ENCODE assay signal across 12 cellular contexts in the genomic region with DNA sequence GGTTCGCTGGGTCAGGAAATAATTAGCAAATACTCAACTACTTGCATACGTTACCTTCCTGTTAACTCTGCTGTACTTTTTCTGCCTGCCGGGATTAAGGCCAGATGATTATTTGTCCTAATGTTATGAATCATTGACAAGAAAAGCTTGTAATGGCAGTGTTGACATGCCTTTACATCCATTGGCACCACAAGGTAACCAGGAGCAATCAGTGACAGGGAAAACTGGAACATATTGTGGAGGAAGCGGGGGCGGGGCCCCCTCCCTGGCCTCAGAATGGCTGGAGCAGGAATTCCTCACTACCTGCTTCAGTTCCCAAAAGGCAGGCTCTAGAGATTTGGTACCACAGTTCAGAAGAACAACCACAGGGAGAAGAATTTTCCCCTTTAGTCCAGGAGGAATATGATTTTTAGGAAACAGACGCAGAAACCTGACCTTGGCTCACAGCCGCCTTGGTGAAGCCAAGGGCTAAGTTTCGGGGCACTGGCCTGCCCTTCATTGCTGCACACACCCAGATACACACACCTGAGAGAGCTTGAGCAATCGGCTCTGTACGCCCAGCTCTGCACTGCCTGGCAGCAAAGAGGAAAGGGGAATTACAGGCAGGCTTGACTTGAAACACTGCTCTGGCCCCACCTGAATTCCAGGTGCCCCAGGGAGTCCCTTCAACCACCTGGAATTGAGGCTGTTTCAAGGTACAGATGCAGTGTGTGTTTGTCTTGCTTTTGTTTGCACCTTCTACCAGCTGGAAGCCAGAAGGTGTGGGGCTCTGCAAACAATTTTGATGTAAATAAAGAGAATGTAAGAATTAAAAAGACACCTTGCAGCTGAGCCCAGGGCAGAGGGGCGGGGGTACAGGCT.
A peak's percentile ranks its signal among the peaks of the same experiment; 100 is the strongest.
DNase-seq lines count a peak whose midpoint lies in the region; ATAC-seq, FAIRE-seq and TF ChIP-seq lines count a peak whose summit lies in the region.
"Had no signal": no experiment of that assay in that cellular context is flagged by ENCODE, and none has a peak within 500 bp of the region (broad histone marks: within the 10 kb centered on the region; RNA-seq: fewer than 3 reads in every experiment).

No MANE protein-coding gene starts in this region.

- no peak overlapping the region for H3K4me3 ChIP-seq in Caco-2 (ENCODE audit: low read depth, low read length)
- no peak overlapping the region for H3K4me3 ChIP-seq in mammary epithelial cell (replicated peaks in 1 of 3; ENCODE audit: insufficient read depth in 1 of 3, low read depth in 2 of 3, low read length in 3 of 3)
- H3K4me3 ChIP-seq in left lung, result no peak overlapping the region

- H3K27ac Mint-ChIP-seq in Caco-2 (ENCODE audit: unreplicated experiment), result peak overlapping the region; percentile 84
- H3K27ac Mint-ChIP-seq in HFFc6, result no peak overlapping the region
- H3K27ac Mint-ChIP-seq: activated CD4-positive, alpha-beta T cell treated with anti-CD3 and anti-CD28 coated beads, Interleukin-2, amount 10 ng/mL, durations not matched to agents 7 days and 5 days had no signal

- H3K27ac ChIP-seq in mammary epithelial cell (ENCODE audit: insufficient read depth, low read depth, low read length) (no peak overlapping the region), left lung (peak overlapping the region; percentile 73 to 74)

- DNase-seq in Caco-2 (peak; percentile 65 to 76), NCI-H187 treated with DMSO at 0.1 percent for 48 hours (lab: John Stamatoyannopoulos, UW) (peak; percentile 72), mammary epithelial cell (peak; percentile 69), left lung (peak; percentile 72 to 80), HFFc6 (no peak), GM12891 (ENCODE audit: insufficient read length, low spot score) (no peak)
- DNase-seq: activated CD4-positive, alpha-beta T cell treated with anti-CD3 and anti-CD28 coated beads, Interleukin-2, amount 10 ng/mL, durations not matched to agents 7 days and 5 days; anterior cingulate cortex had no signal

- intact Hi-C loops in Caco-2 (cut with micrococcal nuclease; ENCODE audit: unreplicated experiment), result no loop called here
- intact Hi-C loops in mammary epithelial cell (cut with micrococcal nuclease), result no loop called here
- intact Hi-C loops in left lung (cut with DNase I), result no loop called here

- no peak overlapping the region for H3K4me3 Mint-ChIP-seq in Caco-2 (ENCODE audit: unreplicated experiment)
- H3K4me3 Mint-ChIP-seq in HFFc6, result no peak overlapping the region
- H3K4me3 Mint-ChIP-seq: activated CD4-positive, alpha-beta T cell treated with anti-CD3 and anti-CD28 coated beads, Interleukin-2, amount 10 ng/mL, durations not matched to agents 7 days and 5 days; neural crest cell had no signal

- H3K9me3 Mint-ChIP-seq in Caco-2 (ENCODE audit: unreplicated experiment) (no peaks in the 10 kb centered on the region), HFFc6 (no peaks in the 10 kb centered on the region)
- H3K9me3 Mint-ChIP-seq: activated CD4-positive, alpha-beta T cell treated with anti-CD3 and anti-CD28 coated beads, Interleukin-2, amount 10 ng/mL, durations not matched to agents 7 days and 5 days; neural crest cell had no signal

- POLR2A ChIA-PET in Caco-2 (lab: Charles Lee), result no interaction called here

- TF ChIP-seq CTCF in Caco-2 (IDR thresholded peaks at IDR 0.05; ENCODE audit: insufficient read depth in 1 of 2, low read depth in 1 of 2, low read length in 1 of 2, severe bottlenecking in 1 of 2, unreplicated experiment in 1 of 2) (no peak), mammary epithelial cell (conservative IDR thresholded peaks at IDR 0.05 in 1 of 2, IDR thresholded peaks at IDR 0.05 in 1 of 2; ENCODE audit: extremely low read depth in 1 of 2, insufficient read depth in 1 of 2, low read depth in 1 of 2, low read length in 2 of 2) (no peak), left lung (IDR thresholded peaks at IDR 0.05) (no peak), HFFc6 (IDR thresholded peaks at IDR 0.05) (no peak)

- H3K36me3 ChIP-seq in Caco-2 (ENCODE audit: control insufficient read depth, insufficient read depth, low read length) (no peaks in the 10 kb centered on the region), mammary epithelial cell (ENCODE audit: insufficient read depth, low read length) (no peaks in the 10 kb centered on the region), left lung (no peaks in the 10 kb centered on the region)

- peaks cover 31% of the 10 kb centered on the region for H3K4me1 Mint-ChIP-seq in Caco-2 (ENCODE audit: low read depth, unreplicated experiment)
- H3K4me1 Mint-ChIP-seq in HFFc6 (ENCODE audit: low read depth), result peaks cover 21% of the 10 kb centered on the region
- H3K4me1 Mint-ChIP-seq: activated CD4-positive, alpha-beta T cell treated with anti-CD3 and anti-CD28 coated beads, Interleukin-2, amount 10 ng/mL, durations not matched to agents 7 days and 5 days; neural crest cell had no signal

- no peak for FAIRE-seq in GM12891 (lab: Jason Lieb, UNC)

- H3K9ac ChIP-seq in mammary epithelial cell (ENCODE audit: insufficient read depth, low read length), result no peak overlapping the region

- no peaks in the 10 kb centered on the region for H3K9me3 ChIP-seq in Caco-2
- no peaks in the 10 kb centered on the region for H3K9me3 ChIP-seq in mammary epithelial cell (replicated peaks; ENCODE audit: insufficient read depth, low read length)
- H3K9me3 ChIP-seq in left lung, result no peaks in the 10 kb centered on the region

- peaks cover 34% of the 10 kb centered on the region for H3K4me1 ChIP-seq in Caco-2
- H3K4me1 ChIP-seq in mammary epithelial cell (ENCODE audit: insufficient read depth, low read length), result no peaks in the 10 kb centered on the region
- peaks cover 0 to 5% of the 10 kb centered on the region in 2 donors for H3K4me1 ChIP-seq in left lung

- H3K27me3 Mint-ChIP-seq in Caco-2 (ENCODE audit: insufficient read depth, unreplicated experiment) (no peaks in the 10 kb centered on the region), HFFc6 (ENCODE audit: insufficient read depth) (peaks cover 9% of the 10 kb centered on the region)

- H3K4me2 ChIP-seq in mammary epithelial cell (ENCODE audit: insufficient read depth, low read depth, low read length), result peak overlapping the region; percentile 27

- no peaks in the 10 kb centered on the region for H3K79me2 ChIP-seq in mammary epithelial cell (ENCODE audit: insufficient read depth, low read length)

- H2AFZ ChIP-seq in mammary epithelial cell (ENCODE audit: low read depth, low read length), result peak overlapping the region; percentile 10

- no TSS peak for BruUV-seq in Caco-2 (replicated peaks; lab: Mats Ljungman, UMichigan)
- BruUV-seq in mammary epithelial cell (replicated peaks; lab: Mats Ljungman, UMichigan), result no TSS peak

- H4K20me1 ChIP-seq in mammary epithelial cell (ENCODE audit: insufficient read depth, low read length), result no peaks in the 10 kb centered on the region

- ATAC-seq in left lung, result peak; percentile 97
- no peak for ATAC-seq in GM21737 (IDR thresholded peaks at IDR 0.05; ENCODE audit: unreplicated experiment)
- ATAC-seq in HG02759 (IDR thresholded peaks at IDR 0.05; ENCODE audit: unreplicated experiment), result no peak
- ATAC-seq: Right ventricle myocardium inferior had no signal

- H3K36me3 Mint-ChIP-seq in Caco-2 (ENCODE audit: insufficient read depth, unreplicated experiment) (no peaks in the 10 kb centered on the region), HFFc6 (ENCODE audit: low read depth) (no peaks in the 10 kb centered on the region)

- dilution Hi-C loops in mammary epithelial cell (cut with HindIII; ENCODE audit: low sequenced_read_pairs), result no loop called here

- CTCF ChIA-PET in Caco-2 (lab: Charles Lee), result interaction anchor here (0.7 kb wide), 1 partner anchor 83 kb away, joined by 4 read pairs; no protein-coding TSS in a partner anchor
- CTCF ChIA-PET in mammary epithelial cell (lab: Charles Lee; ENCODE audit: low non-redundant PET), result no interaction called here

- TF ChIP-seq POLR2A in GM12891 (IDR thresholded peaks at IDR 0.05; ENCODE audit: low read depth, low read length), result no peak

- H3K27me3 ChIP-seq in Caco-2 (replicated peaks; ENCODE audit: control insufficient read depth, insufficient read depth, low read length) (no peaks in the 10 kb centered on the region), mammary epithelial cell (ENCODE audit: insufficient read depth, low read length) (no peaks in the 10 kb centered on the region), left lung (no peaks in the 10 kb centered on the region)

- 68% methylated on average over 7 of the region's 11 CpGs for WGBS in mammary epithelial cell (ENCODE audit: low coverage, missing lambda C conversion rate)

- in situ Hi-C loops in mammary epithelial cell (cut with MboI; ENCODE audit: low sequenced_read_pairs in 2 of 2), result no loop called here

TF ChIP-seq in GM12891, 5 proteins besides CTCF, POLR2A, EP300 and RAD21:
- TF ChIP-seq TAF1 (IDR thresholded peaks at IDR 0.05; ENCODE audit: low read depth, low read length) (no peak), PAX5 (IDR thresholded peaks at IDR 0.05; ENCODE audit: insufficient read depth, low read length, severe bottlenecking) (no peak), POLR2AphosphoS5 (IDR thresholded peaks at IDR 0.05; ENCODE audit: low read depth, low read length) (no peak), SPI1 (IDR thresholded peaks at IDR 0.05; ENCODE audit: low read depth, low read length) (no peak), POU2F2 (IDR thresholded peaks at IDR 0.05; ENCODE audit: low read depth, low read length) (no peak)

Comparison
In these comparisons a context has a peak if more than half of its experiments do, and no peak if none do; other contexts are left out.
1. DNase-seq: peak in Caco-2 (2 of 2), NCI-H187 treated with DMSO at 0.1 percent for 48 hours (single experiment), mammary epithelial cell (single experiment) and left lung (2 of 2); none in HFFc6 (single experiment) and GM12891 (single experiment).